Comparison of ENCODE assay signal across 17 cellular contexts in genomic region chr15:59150185-59150584, GRCh38. TPM values are rescaled to one million over a fixed set of nuclear protein-coding genes. Genes with fewer than 3 reads are reported as not detected.
"Had no signal": no experiment of that assay in that cellular context is flagged by ENCODE, and none has a peak within 500 bp of the region (broad histone marks: within the 10 kb centered on the region; RNA-seq: fewer than 3 reads in every experiment).

No MANE protein-coding gene starts in this region.

- ATAC-seq: activated CD4-positive, CD25-positive, alpha-beta regulatory T cell treated with anti-CD3 and anti-CD28 coated beads, Interleukin-2, amount 50 U/mL, for 24 hours had no signal

- H3K27me3 ChIP-seq: stomach, tibial artery, vagina had no signal

- H3K4me3 ChIP-seq: stomach, tibial artery, vagina had no signal

- H3K9me3 ChIP-seq: stomach, tibial artery, vagina had no signal

- H3K27ac ChIP-seq: epithelial cell of prostate, stomach, vagina had no signal

- DNase-seq: activated naive CD8-positive, alpha-beta T cell treated with anti-CD3 and anti-CD28 coated beads, Interleukin-2, amount 10 ng/mL, durations not matched to agents 7 days and 5 days; aorta; dermis blood vessel endothelial cell; kidney glomerular epithelial cell; stimulated activated CD4-positive, alpha-beta T cell treated with anti-CD3 and anti-CD28 coated beads, Interleukin-2, amount 100 ng/mL, for 24 hours; stomach; tibial artery had no signal

RNA-seq across cellular contexts. Expression of gene LDHAL6B, which starts 56.5 kb away (rescaled TPM):
- total RNA-seq: activated CD8-positive, alpha-beta memory T cell treated with anti-CD3 and anti-CD28 coated beads for 36 hours; activated naive CD8-positive, alpha-beta T cell treated with anti-CD3 and anti-CD28 coated beads, Interleukin-2, amount 10 ng/mL, durations not matched to agents 7 days and 5 days; aorta; cerebellum; dermis blood vessel endothelial cell; glomerular endothelial cell; liver; mesenteric fat pad; neural crest cell; osteocyte; stomach; vagina had no signal
